In genomic region chr13:99577934-99578917, GRCh38 we compare ENCODE assay signal across 10 cellular contexts. TPM values are rescaled to one million over a fixed set of nuclear protein-coding genes. Genes with fewer than 3 reads are reported as not detected.
A peak's percentile ranks its signal among the peaks of the same experiment; 100 is the strongest.
DNase-seq lines count a peak whose midpoint lies in the region; ATAC-seq and TF ChIP-seq lines count a peak whose summit lies in the region.
"Had no signal": no experiment of that assay in that cellular context is flagged by ENCODE, and none has a peak within 500 bp of the region (broad histone marks: within the 10 kb centered on the region; RNA-seq: fewer than 3 reads in every experiment).

No MANE protein-coding gene starts in this region.

- H3K36me3 ChIP-seq in heart right ventricle, result no peaks in the 10 kb centered on the region

- ATAC-seq in heart right ventricle, result peak in 5 of 8 donors; percentile 18 to 79 (median 52)
- no peak for ATAC-seq in HG03135 (IDR thresholded peaks at IDR 0.05; ENCODE audit: unreplicated experiment)

- 72 to 77% methylated on average over 10 of the region's 10 CpGs for WGBS in heart right ventricle, 2 donors

- H3K27me3 Mint-ChIP-seq in activated naive CD4-positive, alpha-beta T cell treated with anti-CD3 and anti-CD28 coated beads for 36 hours (ENCODE audit: low read depth), result no peaks in the 10 kb centered on the region
- no peaks in the 10 kb centered on the region for H3K27me3 Mint-ChIP-seq in type B pancreatic cell

- peak overlapping the region; percentile 3 for H3K27ac Mint-ChIP-seq in activated naive CD4-positive, alpha-beta T cell treated with anti-CD3 and anti-CD28 coated beads for 36 hours
- H3K27ac Mint-ChIP-seq in type B pancreatic cell, result no peak overlapping the region

- no peak overlapping the region for H3K27ac ChIP-seq in heart right ventricle

- peaks cover 0 to 9% (median 0%) of the 10 kb centered on the region in 9 donors for H3K4me1 ChIP-seq in heart right ventricle
- H3K4me1 ChIP-seq: Caco-2 had no signal

- TF ChIP-seq CTCF in heart right ventricle (IDR thresholded peaks at IDR 0.05) (peak in 8 of 9 donors; percentile 5 to 56 (median 36)), type B pancreatic cell (conservative IDR thresholded peaks at IDR 0.05) (peak; percentile 41)

- H3K4me1 Mint-ChIP-seq in activated naive CD4-positive, alpha-beta T cell treated with anti-CD3 and anti-CD28 coated beads for 36 hours (ENCODE audit: low read depth), result no peaks in the 10 kb centered on the region
- H3K4me1 Mint-ChIP-seq in type B pancreatic cell (ENCODE audit: unreplicated experiment), result peaks cover 7% of the 10 kb centered on the region

- in situ Hi-C loops in SK-MEL-5 (cut with HindIII; ENCODE audit: low pct_unique_long_range_greater_than_20kb, low sequenced_read_pairs), result no loop called here

- peaks cover 0 to 13% (median 7%) of the 10 kb centered on the region in 7 donors for H3K27me3 ChIP-seq in heart right ventricle

- no peaks in the 10 kb centered on the region for H3K9me3 ChIP-seq in heart right ventricle
- H3K9me3 ChIP-seq: Caco-2 had no signal

- H3K4me3 ChIP-seq in heart right ventricle, result no peak overlapping the region

- intact Hi-C loops in activated naive CD4-positive, alpha-beta T cell treated with anti-CD3 and anti-CD28 coated beads for 36 hours (cut with micrococcal nuclease), result no loop called here
- intact Hi-C loops in heart right ventricle (cut with DNase I), result loop anchor here in 1 of 10 donors (2.0 kb wide), 1 partner anchor 55 kb away; no protein-coding TSS in a partner anchor

- H3K36me3 Mint-ChIP-seq in activated naive CD4-positive, alpha-beta T cell treated with anti-CD3 and anti-CD28 coated beads for 36 hours (ENCODE audit: low read depth), result no peaks in the 10 kb centered on the region
- no peaks in the 10 kb centered on the region for H3K36me3 Mint-ChIP-seq in type B pancreatic cell
- H3K36me3 Mint-ChIP-seq: brain had no signal

- CTCF ChIA-PET in activated naive CD4-positive, alpha-beta T cell treated with anti-CD3 and anti-CD28 coated beads for 36 hours (lab: Charles Lee), result interaction anchor here (0.8 to 1.8 kb wide), 8 partner anchors 9 to 141 kb away, joined by 3 to 7 read pairs (median 3); no protein-coding TSS in a partner anchor

- no peak overlapping the region for H3K4me3 Mint-ChIP-seq in activated naive CD4-positive, alpha-beta T cell treated with anti-CD3 and anti-CD28 coated beads for 36 hours
- no peak overlapping the region for H3K4me3 Mint-ChIP-seq in type B pancreatic cell
- H3K4me3 Mint-ChIP-seq: brain had no signal

- DNase-seq in activated naive CD4-positive, alpha-beta T cell treated with anti-CD3 and anti-CD28 coated beads for 36 hours, result no peak
- no peak for DNase-seq in activated naive CD4-positive, alpha-beta T cell (lab: John Stamatoyannopoulos, UW)
- DNase-seq in SK-MEL-5 (ENCODE audit: low read depth, low spot score) (peak; percentile 68), heart right ventricle (no peak), type B pancreatic cell (ENCODE audit: extremely low spot score, unreplicated experiment) (no peak), NOMO-1 (lab: John Stamatoyannopoulos, UW; ENCODE audit: unreplicated experiment in 2 of 2) (no peak), GM19240 (ENCODE audit: insufficient read length, low spot score) (no peak)
- DNase-seq: Caco-2 had no signal

- H3K9me3 Mint-ChIP-seq in activated naive CD4-positive, alpha-beta T cell treated with anti-CD3 and anti-CD28 coated beads for 36 hours, result no peaks in the 10 kb centered on the region
- no peaks in the 10 kb centered on the region for H3K9me3 Mint-ChIP-seq in type B pancreatic cell

RNA-seq across cellular contexts. Expression of gene CLYBL, which starts 28.3 kb away (rescaled TPM):
- total RNA-seq in activated naive CD4-positive, alpha-beta T cell treated with anti-CD3 and anti-CD28 coated beads for 36 hours, result 1 to 10 TPM; 5.1 to 5.5 TPM
- total RNA-seq in SK-MEL-5 (2014; rRNA removed; shearing (Covaris generic)), result 18.8 and 22.3 TPM in 2 replicates
- 20.6 and 22.2 TPM in 2 replicates for polyA plus RNA-seq in SK-MEL-5 (2015; cell fraction: cytosol; rRNA removed)
- polyA plus RNA-seq in SK-MEL-5 (2015; cell fraction: nucleus; rRNA removed), result 12.9 and 37.7 TPM in 2 replicates
- total RNA-seq in heart right ventricle (10 to 100 TPM; 23.0 to 38.9 (median 27.9) TPM), type B pancreatic cell (ENCODE audit: low replicate concordance) (7.2 and 19.6 TPM in 2 replicates)
- polyA plus RNA-seq in heart right ventricle, result 10 to 100 TPM in 1 of 2 donors, 1 to 10 TPM in 1; 9.7 to 14.6 TPM
